2 cellular contexts compared by ENCODE assay signal in the genomic region with DNA sequence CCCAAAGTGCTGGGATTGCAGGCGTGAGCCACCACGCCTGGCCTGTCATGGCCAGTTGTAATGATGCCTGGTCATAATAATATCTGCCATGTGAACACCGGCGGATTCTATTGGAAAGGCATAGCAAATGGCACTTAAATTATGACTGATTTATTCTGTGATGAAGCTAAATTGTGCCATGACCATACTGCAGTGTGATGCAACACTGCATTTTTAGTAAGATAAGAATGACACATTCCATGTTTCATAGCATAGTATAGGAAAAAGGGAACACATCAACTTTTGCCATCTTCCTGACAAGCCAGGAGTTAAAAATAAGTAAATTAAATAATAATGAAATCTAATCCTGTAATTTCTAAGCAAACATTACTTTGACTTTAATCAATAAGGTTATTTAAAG.
TF ChIP-seq lines count a peak whose summit lies in the region.

No MANE protein-coding gene starts in this region.

TF ChIP-seq in IMR-90, 13 proteins besides CTCF, POLR2A, EP300 and RAD21:
- TF ChIP-seq, protein P1, sequence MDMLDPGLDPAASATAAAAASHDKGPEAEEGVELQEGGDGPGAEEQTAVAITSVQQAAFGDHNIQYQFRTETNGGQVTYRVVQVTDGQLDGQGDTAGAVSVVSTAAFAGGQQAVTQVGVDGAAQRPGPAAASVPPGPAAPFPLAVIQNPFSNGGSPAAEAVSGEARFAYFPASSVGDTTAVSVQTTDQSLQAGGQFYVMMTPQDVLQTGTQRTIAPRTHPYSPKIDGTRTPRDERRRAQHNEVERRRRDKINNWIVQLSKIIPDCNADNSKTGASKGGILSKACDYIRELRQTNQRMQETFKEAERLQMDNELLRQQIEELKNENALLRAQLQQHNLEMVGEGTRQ (IDR thresholded peaks at IDR 0.05; ENCODE audit: low read depth, low read length) = no peak
- TF ChIP-seq CEBPB (IDR thresholded peaks at IDR 0.05; ENCODE audit: low read depth, low read length) = peak; percentile 64

TF ChIP-seq in K562, 482 proteins besides CTCF, POLR2A, EP300 and RAD21:
- TF ChIP-seq CCAR2 (IDR thresholded peaks at IDR 0.05; ENCODE audit: low read depth, low read length) = no peak
- TF ChIP-seq, protein P2, sequence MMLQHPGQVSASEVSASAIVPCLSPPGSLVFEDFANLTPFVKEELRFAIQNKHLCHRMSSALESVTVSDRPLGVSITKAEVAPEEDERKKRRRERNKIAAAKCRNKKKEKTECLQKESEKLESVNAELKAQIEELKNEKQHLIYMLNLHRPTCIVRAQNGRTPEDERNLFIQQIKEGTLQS (IDR thresholded peaks at IDR 0.05) = peak; percentile 48
- TF ChIP-seq, protein P2 (CRISPR knock-in tag; conservative IDR thresholded peaks at IDR 0.05) = no peak
- TF ChIP-seq PURB (CRISPR knock-in tag; IDR thresholded peaks at IDR 0.05; ENCODE audit: low read depth) = no peak
- TF ChIP-seq NEUROD1 (IDR thresholded peaks at IDR 0.05; ENCODE audit: borderline replicate concordance, low read depth, low read length, partially characterized antibody) = no peak
- peak; percentile 56 for TF ChIP-seq CEBPB (tag; IDR thresholded peaks at IDR 0.05)
- TF ChIP-seq, protein P3, sequence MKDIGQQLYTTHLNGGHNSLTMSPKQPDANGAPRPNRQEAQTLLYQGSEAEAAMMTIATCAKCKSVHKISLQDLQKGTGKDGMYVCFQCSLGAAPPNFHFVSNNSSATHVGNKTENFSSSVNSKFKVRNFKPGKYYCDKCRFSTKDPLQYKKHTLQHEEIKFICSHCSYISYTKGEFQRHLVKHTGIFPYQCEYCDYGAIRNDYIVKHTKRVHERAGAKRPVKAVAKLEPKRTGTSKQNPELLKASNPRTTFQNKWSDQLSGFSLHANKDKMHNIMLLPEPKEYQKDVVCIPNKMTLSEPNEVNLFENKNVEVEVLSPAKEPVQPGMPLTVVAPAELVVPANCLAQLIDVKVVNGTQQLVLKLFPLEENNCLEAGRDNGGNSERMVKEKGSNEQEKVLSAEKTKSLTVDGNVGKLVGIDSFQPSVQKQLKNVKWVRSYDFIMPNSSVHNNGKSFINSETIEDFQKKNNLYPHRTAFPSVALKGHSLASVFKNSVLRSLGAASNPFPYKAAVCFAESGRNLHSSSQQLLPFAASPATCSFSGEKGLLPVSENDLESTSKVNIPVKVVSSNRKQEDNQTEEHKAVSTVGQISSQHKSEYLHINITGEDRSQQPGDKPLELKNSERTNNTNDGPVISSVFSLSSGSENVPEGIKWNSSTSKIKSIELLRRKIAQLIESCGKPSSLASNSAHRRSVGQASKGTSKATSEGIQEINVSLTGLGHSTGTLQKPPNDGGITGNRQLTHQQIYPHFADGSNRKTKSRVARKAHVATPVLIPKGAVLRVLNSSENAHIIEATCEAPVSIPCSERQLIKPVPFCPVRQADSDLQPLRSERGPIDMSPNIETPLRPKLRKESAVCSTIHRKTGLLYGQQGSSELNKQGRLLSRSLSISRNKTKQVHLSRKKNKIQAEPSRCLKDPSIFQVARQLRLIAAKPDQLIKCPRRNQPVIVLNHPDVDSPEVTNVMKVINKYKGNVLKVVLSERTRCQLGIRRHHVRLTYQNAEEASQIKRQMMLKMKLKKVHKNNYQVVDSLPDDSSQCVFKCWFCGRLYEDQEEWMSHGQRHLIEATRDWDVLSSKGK (CRISPR knock-in tag; IDR thresholded peaks at IDR 0.05) = no peak
- no peak for TF ChIP-seq ARID3B (CRISPR knock-in tag; IDR thresholded peaks at IDR 0.05; ENCODE audit: borderline replicate concordance)
- TF ChIP-seq CEBPG (CRISPR knock-in tag; IDR thresholded peaks at IDR 0.05) = no peak
- peak in 1 of 2 experiments; percentile 63; a peak in 2 of 4 replicates for TF ChIP-seq CEBPG (tag; conservative IDR thresholded peaks at IDR 0.05 in 1 of 2, IDR thresholded peaks at IDR 0.05 in 1 of 2)
- no peak for TF ChIP-seq XRCC4 (IDR thresholded peaks at IDR 0.05; ENCODE audit: extremely low read depth, insufficient read depth, insufficient read length)
- TF ChIP-seq ZNF507 (tag; conservative IDR thresholded peaks at IDR 0.05) = no peak
- TF ChIP-seq RBM22 (IDR thresholded peaks at IDR 0.05; ENCODE audit: low read depth, low read length, poor library complexity, severe bottlenecking) = no peak
- TF ChIP-seq, protein P4, sequence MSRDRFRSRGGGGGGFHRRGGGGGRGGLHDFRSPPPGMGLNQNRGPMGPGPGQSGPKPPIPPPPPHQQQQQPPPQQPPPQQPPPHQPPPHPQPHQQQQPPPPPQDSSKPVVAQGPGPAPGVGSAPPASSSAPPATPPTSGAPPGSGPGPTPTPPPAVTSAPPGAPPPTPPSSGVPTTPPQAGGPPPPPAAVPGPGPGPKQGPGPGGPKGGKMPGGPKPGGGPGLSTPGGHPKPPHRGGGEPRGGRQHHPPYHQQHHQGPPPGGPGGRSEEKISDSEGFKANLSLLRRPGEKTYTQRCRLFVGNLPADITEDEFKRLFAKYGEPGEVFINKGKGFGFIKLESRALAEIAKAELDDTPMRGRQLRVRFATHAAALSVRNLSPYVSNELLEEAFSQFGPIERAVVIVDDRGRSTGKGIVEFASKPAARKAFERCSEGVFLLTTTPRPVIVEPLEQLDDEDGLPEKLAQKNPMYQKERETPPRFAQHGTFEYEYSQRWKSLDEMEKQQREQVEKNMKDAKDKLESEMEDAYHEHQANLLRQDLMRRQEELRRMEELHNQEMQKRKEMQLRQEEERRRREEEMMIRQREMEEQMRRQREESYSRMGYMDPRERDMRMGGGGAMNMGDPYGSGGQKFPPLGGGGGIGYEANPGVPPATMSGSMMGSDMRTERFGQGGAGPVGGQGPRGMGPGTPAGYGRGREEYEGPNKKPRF (IDR thresholded peaks at IDR 0.05; ENCODE audit: low read depth, low read length) = no peak
- TF ChIP-seq ZNF384 (IDR thresholded peaks at IDR 0.05; ENCODE audit: low read depth, low read length) = no peak
